ENCODE assay signal across 8 cellular contexts in genomic region chrX:83845397-83845796, GRCh38. TPM values are rescaled to one million over a fixed set of nuclear protein-coding genes. Genes with fewer than 3 reads are reported as not detected.
A peak's percentile ranks its signal among the peaks of the same experiment; 100 is the strongest.
DNase-seq lines count a peak whose midpoint lies in the region; ATAC-seq, FAIRE-seq and TF ChIP-seq lines count a peak whose summit lies in the region.

No MANE protein-coding gene starts in this region.

- no peak overlapping the region for H3K18ac ChIP-seq in H1 (ENCODE audit: extremely low read depth, low read length)
- no peak overlapping the region for H3K18ac ChIP-seq in neuronal stem cell (ENCODE audit: low read length)

- H2BK120ac ChIP-seq in H1 (replicated peaks; ENCODE audit: low read depth, low read length) (no peak overlapping the region), neuronal stem cell (ENCODE audit: low read depth, low read length) (no peak overlapping the region)

- H4K91ac ChIP-seq in H1 (replicated peaks; ENCODE audit: insufficient read length, low read length) (no peak overlapping the region), neuronal stem cell (ENCODE audit: low read depth, low read length, poor library complexity) (no peak overlapping the region)

- H3K14ac ChIP-seq in H1 (ENCODE audit: insufficient read length) (no peak overlapping the region), neuronal stem cell (ENCODE audit: low read length) (no peak overlapping the region)

- DNase-seq in NCI-H510A treated with DMSO at 0.1 percent for 48 hours (lab: John Stamatoyannopoulos, UW) (peak; percentile 15), NCI-H510A (lab: John Stamatoyannopoulos, UW) (no peak), NOMO-1 treated with DMSO at 0.1 percent for 48 hours (lab: John Stamatoyannopoulos, UW; ENCODE audit: unreplicated experiment) (peak; percentile 54), H1 (ENCODE audit: low read depth in 1 of 2, low spot score in 2 of 2) (no peak), neuronal stem cell (ENCODE audit: low spot score) (peak; percentile 12)
- DNase-seq in activated CD4-positive, alpha-beta T cell treated with anti-CD3 and anti-CD28 coated beads for 48 hours = no peak

- H2BK20ac ChIP-seq in H1 (ENCODE audit: low read length) = no peak overlapping the region

- H3K27me3 ChIP-seq in H1 (replicated peaks in 1 of 4; ENCODE audit: control insufficient read depth in 3 of 4, extremely low read depth in 1 of 4, insufficient read depth in 3 of 4, low read length in 3 of 4) (no peaks in the 10 kb centered on the region), neuronal stem cell (ENCODE audit: control insufficient read depth in 3 of 3, insufficient read depth in 3 of 3, low read depth in 1 of 3, low read length in 3 of 3) (no peaks in the 10 kb centered on the region)

- H2BK5ac ChIP-seq in H1 (ENCODE audit: low read depth, low read length) = no peak overlapping the region
- no peak overlapping the region for H2BK5ac ChIP-seq in neuronal stem cell (ENCODE audit: low read length)

- H3K9ac ChIP-seq in H1 (replicated peaks in 1 of 4; ENCODE audit: extremely low read depth in 1 of 4, low read depth in 3 of 4, low read length in 3 of 4) (no peak overlapping the region), neuronal stem cell (ENCODE audit: low read depth, low read length, poor library complexity) (no peak overlapping the region)

- H4K8ac ChIP-seq in H1 (ENCODE audit: extremely low read depth, insufficient read depth, low read length) (no peak overlapping the region), neuronal stem cell (ENCODE audit: low read depth, low read length) (no peak overlapping the region)

- no peaks in the 10 kb centered on the region for H3K79me2 ChIP-seq in H1 (ENCODE audit: control insufficient read depth in 1 of 2, insufficient read depth in 2 of 2, low read length in 2 of 2)

- no peak overlapping the region for H3K27ac ChIP-seq in H1 (ENCODE audit: low read depth, low read length)
- no peak overlapping the region for H3K27ac ChIP-seq in neuronal stem cell (replicated peaks; ENCODE audit: low read length)

- peak overlapping the region; percentile 96; the same call in 1 of the 2 replicates for H2AFZ ChIP-seq in H1 (ENCODE audit: low read length)
- H2AFZ ChIP-seq in neuronal stem cell (ENCODE audit: low read length) = peak overlapping the region; percentile 10

- POLR2A ChIA-PET in H1 (lab: Charles Lee; ENCODE audit: partially characterized antibody) = no interaction called here

- no peaks in the 10 kb centered on the region for H3K23me2 ChIP-seq in H1 (ENCODE audit: low read depth, low read length)

- FAIRE-seq in H1 (lab: Jason Lieb, UNC) = peak; percentile 87

- H4K5ac ChIP-seq in H1 (ENCODE audit: insufficient read length, low read depth, low read length) = no peak overlapping the region

- H4K20me1 ChIP-seq in H1 (replicated peaks in 1 of 2; ENCODE audit: control insufficient read depth in 1 of 2, insufficient read depth in 2 of 2, low read length in 2 of 2) = no peaks in the 10 kb centered on the region

- H3K9me3 ChIP-seq in H1 (ENCODE audit: insufficient read depth in 2 of 2, low read depth in 1 of 2, low read length in 1 of 2) = no peaks in the 10 kb centered on the region
- no peaks in the 10 kb centered on the region for H3K9me3 ChIP-seq in neuronal stem cell (replicated peaks in 1 of 2; ENCODE audit: control insufficient read depth in 2 of 2, insufficient read depth in 1 of 2, low read depth in 1 of 2, low read length in 2 of 2)

- H3K36me3 ChIP-seq in H1 (ENCODE audit: control insufficient read depth in 2 of 4, insufficient read depth in 4 of 4, low read length in 3 of 4) = no peaks in the 10 kb centered on the region
- no peaks in the 10 kb centered on the region for H3K36me3 ChIP-seq in neuronal stem cell (replicated peaks in 1 of 2; ENCODE audit: control insufficient read depth in 2 of 2, insufficient read depth in 2 of 2, low read length in 2 of 2)

- TF ChIP-seq POLR2A in H1 (IDR thresholded peaks at IDR 0.05; ENCODE audit: control extremely low read depth in 1 of 2, low read depth in 2 of 2, low read length in 2 of 2) = no peak

- no peak overlapping the region for H3K4me2 ChIP-seq in H1 (ENCODE audit: insufficient read depth in 1 of 2, low read depth in 2 of 2, low read length in 2 of 2)
- no peak overlapping the region for H3K4me2 ChIP-seq in neuronal stem cell (ENCODE audit: insufficient read depth, low read length, poor library complexity, severe bottlenecking)

- H2BK15ac ChIP-seq in H1 (ENCODE audit: low read length) (no peak overlapping the region), neuronal stem cell (ENCODE audit: low read length) (no peak overlapping the region)

- peak; percentile 65 to 74 for TF ChIP-seq RAD21 in H1 (IDR thresholded peaks at IDR 0.05 in 1 of 2, conservative IDR thresholded peaks at IDR 0.05 in 1 of 2; ENCODE audit: low read depth in 2 of 2, low read length in 2 of 2)

- TF ChIP-seq CTCF in H1 (IDR thresholded peaks at IDR 0.05; ENCODE audit: control extremely low read depth in 1 of 3, insufficient read depth in 1 of 3, low read depth in 1 of 3, low read length in 3 of 3) = peak in 2 of 3 experiments; percentile 43 to 58; a peak in 3 of 4 replicates

- H3K56ac ChIP-seq in H1 (replicated peaks; ENCODE audit: insufficient read length, low read depth, low read length) = no peak overlapping the region

- H3K4ac ChIP-seq in H1 (replicated peaks; ENCODE audit: insufficient read length, low read depth, low read length) = no peak overlapping the region
- no peak overlapping the region for H3K4ac ChIP-seq in neuronal stem cell (ENCODE audit: low read length)

- H2BK12ac ChIP-seq in H1 (ENCODE audit: low read depth, low read length) (no peak overlapping the region), neuronal stem cell (ENCODE audit: low read length) (no peak overlapping the region)

- no peak for TF ChIP-seq EP300 in H1 (IDR thresholded peaks at IDR 0.05; ENCODE audit: borderline replicate concordance in 1 of 2, low read depth in 2 of 2, low read length in 2 of 2)

- no peak overlapping the region for H3K23ac ChIP-seq in H1 (ENCODE audit: insufficient read length)
- H3K23ac ChIP-seq in neuronal stem cell (ENCODE audit: low read depth, low read length, poor library complexity) = no peak overlapping the region

- WGBS in H1 (ENCODE audit: extremely low coverage in 1 of 2, insufficient coverage in 1 of 2, insufficient read length in 1 of 2, insufficient replicate concordance in 2 of 2, low coverage in 1 of 2, low lambda C conversion rate in 2 of 2, missing lambda C conversion rate in 1 of 2), 2 experiments = 34% methylated on average over 2 of the region's 2 CpGs; no CpG with 5 or more reads in 1 of the 2 experiments
- no CpG with 5 or more reads among the region's 2 CpGs for WGBS in neuronal stem cell (ENCODE audit: extremely low coverage in 2 of 2, insufficient read length in 2 of 2, insufficient replicate concordance in 1 of 2), 2 donors

- CTCF ChIA-PET in H1 (lab: Charles Lee; ENCODE audit: partially characterized antibody) = interaction anchor here (0.7 to 1.6 kb wide), 6 partner anchors 9 to 88 kb away, joined by 3 to 5 read pairs (median 4); no protein-coding TSS in a partner anchor

- no peaks in the 10 kb centered on the region for H3K79me1 ChIP-seq in H1 (ENCODE audit: low read depth, low read length)
- H3K79me1 ChIP-seq in neuronal stem cell (ENCODE audit: low read depth, low read length) = no peaks in the 10 kb centered on the region

- H2AK5ac ChIP-seq in H1 (ENCODE audit: low read depth, low read length) (no peak overlapping the region), neuronal stem cell (ENCODE audit: low read depth, low read length) (no peak overlapping the region)

- H3K4me1 ChIP-seq in H1 (replicated peaks in 1 of 4; ENCODE audit: control insufficient read depth in 3 of 4, insufficient read depth in 4 of 4, low read length in 3 of 4) (no peaks in the 10 kb centered on the region), neuronal stem cell (ENCODE audit: control insufficient read depth in 2 of 2, insufficient read depth in 1 of 2, low read depth in 1 of 2, low read length in 2 of 2) (no peaks in the 10 kb centered on the region)

- H3K4me3 ChIP-seq in H1 (ENCODE audit: extremely low read depth in 1 of 4, insufficient read depth in 2 of 4, low read depth in 3 of 4, low read length in 4 of 4) (no peak overlapping the region), neuronal stem cell (ENCODE audit: low read length in 2 of 2) (no peak overlapping the region)

- ATAC-seq in GM21423 (IDR thresholded peaks at IDR 0.05; ENCODE audit: unreplicated experiment) (peak; percentile 89), HG03469 (IDR thresholded peaks at IDR 0.05; ENCODE audit: unreplicated experiment) (peak; percentile 75)

TF ChIP-seq in H1, 55 proteins besides CTCF, POLR2A, EP300 and RAD21 (continues in another document):
- TF ChIP-seq SRF (IDR thresholded peaks at IDR 0.05; ENCODE audit: low read depth, low read length) (no peak), ASH2L (IDR thresholded peaks at IDR 0.05; ENCODE audit: low read length) (no peak), JUN (IDR thresholded peaks at IDR 0.05; ENCODE audit: low read depth, low read length) (no peak), SP2 (IDR thresholded peaks at IDR 0.05; ENCODE audit: low read length) (no peak), SIX5 (IDR thresholded peaks at IDR 0.05; ENCODE audit: low read depth, low read length) (no peak), ZNF274 (IDR thresholded peaks at IDR 0.05; ENCODE audit: borderline replicate concordance, extremely low read depth, low read length) (no peak), MAX (IDR thresholded peaks at IDR 0.05) (no peak)
- TF ChIP-seq, protein P1, sequence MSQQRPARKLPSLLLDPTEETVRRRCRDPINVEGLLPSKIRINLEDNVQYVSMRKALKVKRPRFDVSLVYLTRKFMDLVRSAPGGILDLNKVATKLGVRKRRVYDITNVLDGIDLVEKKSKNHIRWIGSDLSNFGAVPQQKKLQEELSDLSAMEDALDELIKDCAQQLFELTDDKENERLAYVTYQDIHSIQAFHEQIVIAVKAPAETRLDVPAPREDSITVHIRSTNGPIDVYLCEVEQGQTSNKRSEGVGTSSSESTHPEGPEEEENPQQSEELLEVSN (IDR thresholded peaks at IDR 0.05) = no peak

RNA-seq across cellular contexts. Expression of gene CYLC1, which starts 15.5 kb away (rescaled TPM):
- total RNA-seq in H1 (2021; fragmentation: NEBNext Ultra II Directional; extraction: Animal tissue kit (Norgen Biotek cat#: 25700)) = not detected in 2 replicates
- not detected in 2 replicates for polyA plus RNA-seq in H1 (2011; rRNA removed)
- polyA plus RNA-seq in H1 (2011; cell fraction: cytosol; rRNA removed) = not detected
- polyA plus RNA-seq in H1 (2011; cell fraction: nucleus; rRNA removed) = not detected
- not detected in 4 replicates for polyA plus RNA-seq in H1 (2012, experiment 1 of 2)
- polyA plus RNA-seq in H1 (2012, experiment 2 of 2) = not detected
- not detected for polyA plus RNA-seq in H1 (2013, experiment 1 of 2)
- polyA plus RNA-seq in H1 (2013, experiment 2 of 2) = not detected
- polyA minus RNA-seq in H1 (2011; rRNA and poly(A)+ RNA removed) = not detected in 2 replicates
- polyA minus RNA-seq in H1 (2011; cell fraction: cytosol; rRNA and poly(A)+ RNA removed) = not detected
- polyA minus RNA-seq in H1 (2011; cell fraction: nucleus; rRNA and poly(A)+ RNA removed) = not detected
- 0.01 TPM for polyA plus RNA-seq in neuronal stem cell (2013, experiment 1 of 2)
- polyA plus RNA-seq in neuronal stem cell (2013, experiment 2 of 2) = 0.03 TPM

Comparison
In these comparisons a context has a peak if more than half of its experiments do, and no peak if none do; other contexts are left out.
1. DNase-seq: peak in NCI-H510A treated with DMSO at 0.1 percent for 48 hours (single experiment), NOMO-1 treated with DMSO at 0.1 percent for 48 hours (single experiment) and neuronal stem cell (single experiment); none in NCI-H510A (single experiment), H1 (0 of 2) and activated CD4-positive, alpha-beta T cell treated with anti-CD3 and anti-CD28 coated beads for 48 hours (single experiment).